1 cellular context compared by ENCODE assay signal in the genomic region with DNA sequence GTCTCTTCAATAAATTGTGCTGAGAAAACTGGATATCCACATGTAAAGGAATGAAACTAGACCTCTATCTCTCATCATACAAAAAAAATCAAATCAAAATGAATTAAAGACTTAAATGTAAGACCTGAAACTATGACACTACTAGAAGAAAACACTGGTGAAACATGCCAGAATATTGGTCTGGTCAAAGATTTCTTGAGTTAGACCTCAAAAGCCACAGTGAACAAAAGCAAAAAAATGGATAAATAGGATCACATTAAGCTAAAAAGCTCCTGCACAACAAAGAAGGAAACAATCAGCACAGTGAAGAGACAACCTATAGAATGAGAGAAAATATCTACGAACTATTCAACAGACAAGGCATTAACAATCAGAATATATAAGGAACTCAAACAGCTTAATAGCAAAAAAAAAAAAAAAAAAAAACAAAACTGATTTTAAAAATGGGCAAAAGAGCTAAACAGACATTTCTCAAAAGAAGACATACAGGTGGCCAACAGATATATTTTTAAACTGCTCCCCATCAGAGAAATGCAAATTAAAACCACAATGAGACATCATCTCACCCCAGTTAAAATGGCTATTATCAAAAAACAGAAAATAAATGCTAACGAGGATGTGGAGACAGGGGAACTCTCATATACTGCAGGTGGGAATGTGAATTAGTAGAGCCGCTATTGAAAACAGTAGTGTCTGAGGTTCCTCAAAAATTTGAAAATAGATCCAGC.
TF ChIP-seq lines count a peak whose summit lies in the region.

No MANE protein-coding gene starts in this region.

TF ChIP-seq in GM23338, 12 proteins besides CTCF, POLR2A, EP300 and RAD21 (continued from another document):
- TF ChIP-seq, protein P1, sequence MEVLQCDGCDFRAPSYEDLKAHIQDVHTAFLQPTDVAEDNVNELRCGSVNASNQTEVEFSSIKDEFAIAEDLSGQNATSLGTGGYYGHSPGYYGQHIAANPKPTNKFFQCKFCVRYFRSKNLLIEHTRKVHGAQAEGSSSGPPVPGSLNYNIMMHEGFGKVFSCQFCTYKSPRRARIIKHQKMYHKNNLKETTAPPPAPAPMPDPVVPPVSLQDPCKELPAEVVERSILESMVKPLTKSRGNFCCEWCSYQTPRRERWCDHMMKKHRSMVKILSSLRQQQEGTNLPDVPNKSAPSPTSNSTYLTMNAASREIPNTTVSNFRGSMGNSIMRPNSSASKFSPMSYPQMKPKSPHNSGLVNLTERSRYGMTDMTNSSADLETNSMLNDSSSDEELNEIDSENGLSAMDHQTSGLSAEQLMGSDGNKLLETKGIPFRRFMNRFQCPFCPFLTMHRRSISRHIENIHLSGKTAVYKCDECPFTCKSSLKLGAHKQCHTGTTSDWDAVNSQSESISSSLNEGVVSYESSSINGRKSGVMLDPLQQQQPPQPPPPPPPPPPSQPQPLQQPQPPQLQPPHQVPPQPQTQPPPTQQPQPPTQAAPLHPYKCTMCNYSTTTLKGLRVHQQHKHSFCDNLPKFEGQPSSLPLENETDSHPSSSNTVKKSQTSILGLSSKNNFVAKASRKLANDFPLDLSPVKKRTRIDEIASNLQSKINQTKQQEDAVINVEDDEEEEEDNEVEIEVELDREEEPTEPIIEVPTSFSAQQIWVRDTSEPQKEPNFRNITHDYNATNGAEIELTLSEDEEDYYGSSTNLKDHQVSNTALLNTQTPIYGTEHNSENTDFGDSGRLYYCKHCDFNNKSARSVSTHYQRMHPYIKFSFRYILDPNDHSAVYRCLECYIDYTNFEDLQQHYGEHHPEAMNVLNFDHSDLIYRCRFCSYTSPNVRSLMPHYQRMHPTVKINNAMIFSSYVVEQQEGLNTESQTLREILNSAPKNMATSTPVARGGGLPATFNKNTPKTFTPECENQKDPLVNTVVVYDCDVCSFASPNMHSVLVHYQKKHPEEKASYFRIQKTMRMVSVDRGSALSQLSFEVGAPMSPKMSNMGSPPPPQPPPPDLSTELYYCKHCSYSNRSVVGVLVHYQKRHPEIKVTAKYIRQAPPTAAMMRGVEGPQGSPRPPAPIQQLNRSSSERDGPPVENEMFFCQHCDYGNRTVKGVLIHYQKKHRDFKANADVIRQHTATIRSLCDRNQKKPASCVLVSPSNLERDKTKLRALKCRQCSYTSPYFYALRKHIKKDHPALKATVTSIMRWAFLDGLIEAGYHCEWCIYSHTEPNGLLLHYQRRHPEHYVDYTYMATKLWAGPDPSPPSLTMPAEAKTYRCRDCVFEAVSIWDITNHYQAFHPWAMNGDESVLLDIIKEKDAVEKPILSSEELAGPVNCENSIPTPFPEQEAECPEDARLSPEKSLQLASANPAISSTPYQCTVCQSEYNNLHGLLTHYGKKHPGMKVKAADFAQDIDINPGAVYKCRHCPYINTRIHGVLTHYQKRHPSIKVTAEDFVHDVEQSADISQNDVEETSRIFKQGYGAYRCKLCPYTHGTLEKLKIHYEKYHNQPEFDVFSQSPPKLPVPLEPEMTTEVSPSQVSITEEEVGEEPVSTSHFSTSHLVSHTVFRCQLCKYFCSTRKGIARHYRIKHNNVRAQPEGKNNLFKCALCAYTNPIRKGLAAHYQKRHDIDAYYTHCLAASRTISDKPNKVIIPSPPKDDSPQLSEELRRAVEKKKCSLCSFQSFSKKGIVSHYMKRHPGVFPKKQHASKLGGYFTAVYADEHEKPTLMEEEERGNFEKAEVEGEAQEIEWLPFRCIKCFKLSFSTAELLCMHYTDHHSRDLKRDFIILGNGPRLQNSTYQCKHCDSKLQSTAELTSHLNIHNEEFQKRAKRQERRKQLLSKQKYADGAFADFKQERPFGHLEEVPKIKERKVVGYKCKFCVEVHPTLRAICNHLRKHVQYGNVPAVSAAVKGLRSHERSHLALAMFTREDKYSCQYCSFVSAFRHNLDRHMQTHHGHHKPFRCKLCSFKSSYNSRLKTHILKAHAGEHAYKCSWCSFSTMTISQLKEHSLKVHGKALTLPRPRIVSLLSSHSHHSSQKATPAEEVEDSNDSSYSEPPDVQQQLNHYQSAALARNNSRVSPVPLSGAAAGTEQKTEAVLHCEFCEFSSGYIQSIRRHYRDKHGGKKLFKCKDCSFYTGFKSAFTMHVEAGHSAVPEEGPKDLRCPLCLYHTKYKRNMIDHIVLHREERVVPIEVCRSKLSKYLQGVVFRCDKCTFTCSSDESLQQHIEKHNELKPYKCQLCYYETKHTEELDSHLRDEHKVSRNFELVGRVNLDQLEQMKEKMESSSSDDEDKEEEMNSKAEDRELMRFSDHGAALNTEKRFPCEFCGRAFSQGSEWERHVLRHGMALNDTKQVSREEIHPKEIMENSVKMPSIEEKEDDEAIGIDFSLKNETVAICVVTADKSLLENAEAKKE (CRISPR knock-in tag; IDR thresholded peaks at IDR 0.05): no peak
TF ChIP-seq in GM23338: peak in this region for 0.
